9 cellular contexts compared by ENCODE assay signal in genomic region chr2:68385232-68385906, GRCh38. TPM values are rescaled to one million over a fixed set of nuclear protein-coding genes. Genes with fewer than 3 reads are reported as not detected.
A peak's percentile ranks its signal among the peaks of the same experiment; 100 is the strongest.
DNase-seq lines count a peak whose midpoint lies in the region; ATAC-seq and FAIRE-seq lines count a peak whose summit lies in the region.
"Had no signal": no experiment of that assay in that cellular context is flagged by ENCODE, and none has a peak within 500 bp of the region (broad histone marks: within the 10 kb centered on the region; RNA-seq: fewer than 3 reads in every experiment).

No MANE protein-coding gene starts in this region.

- no peaks in the 10 kb centered on the region for H3K27me3 ChIP-seq in CD4-positive, alpha-beta memory T cell (ENCODE audit: insufficient read depth, low read length)

- peak; percentile 53 for ATAC-seq in HG03354 (IDR thresholded peaks at IDR 0.05; ENCODE audit: poor library complexity, severe bottlenecking, unreplicated experiment)
- peak; percentile 69 for ATAC-seq in activated T-helper 17 cell treated with anti-CD3 and anti-CD28 coated beads, Interleukin-2, amount 50 U/mL, for 72 hours (replicated peaks)

- H3K4me1 Mint-ChIP-seq in CD4-positive, alpha-beta memory T cell: peaks cover 27 to 64% (median 53%) of the 10 kb centered on the region in 4 donors
- peaks cover 31% of the 10 kb centered on the region for H3K4me1 Mint-ChIP-seq in activated T-helper 17 cell treated with anti-CD3 and anti-CD28 coated beads, Interleukin-2, amount 50 U/mL, for 72 hours

- H3K27ac ChIP-seq in CD4-positive, alpha-beta memory T cell (ENCODE audit: low read depth, low read length): no peak overlapping the region

- no peaks in the 10 kb centered on the region for H3K27me3 Mint-ChIP-seq in CD4-positive, alpha-beta memory T cell
- no peaks in the 10 kb centered on the region for H3K27me3 Mint-ChIP-seq in activated T-helper 17 cell treated with anti-CD3 and anti-CD28 coated beads, Interleukin-2, amount 50 U/mL, for 72 hours

- peak overlapping the region in 2 of 8 donors; percentile 68 to 76 for H3K4me3 Mint-ChIP-seq in CD4-positive, alpha-beta memory T cell
- H3K4me3 Mint-ChIP-seq in activated T-helper 17 cell treated with anti-CD3 and anti-CD28 coated beads, Interleukin-2, amount 50 U/mL, for 72 hours: no peak overlapping the region

- H3K4me1 ChIP-seq in CD4-positive, alpha-beta memory T cell (ENCODE audit: insufficient read depth, low read length): peaks cover 63% of the 10 kb centered on the region

- DNase-seq in CD4-positive, alpha-beta memory T cell: peak in 1 of 5 donors; percentile 49
- DNase-seq in GM19239 (ENCODE audit: insufficient read length, low spot score) (no peak), dedifferentiated amniotic fluid mesenchymal stem cell (ENCODE audit: extremely low spot score) (no peak), SK-N-DZ (ENCODE audit: low spot score) (no peak), T1000 (lab: John Stamatoyannopoulos, UW) (no peak)
- DNase-seq in activated effector memory CD4-positive, alpha-beta T cell treated with Interleukin-2 at 50 U/mL for 16 hours: no peak

- POLR2A ChIA-PET in CD4-positive, alpha-beta memory T cell (lab: Charles Lee; ENCODE audit: partially characterized antibody): interaction anchor here (1.0 kb wide), 1 partner anchor 18 kb away, joined by 3 read pairs; no protein-coding TSS in a partner anchor

- intact Hi-C loops in CD4-positive, alpha-beta memory T cell (cut with micrococcal nuclease): no loop called here

- FAIRE-seq in GM19239 (lab: Jason Lieb, UNC): peak; percentile 99
- FAIRE-seq: keratinocyte had no signal

- peak overlapping the region in 4 of 7 donors; percentile 7 to 85 (median 36) for H3K27ac Mint-ChIP-seq in CD4-positive, alpha-beta memory T cell
- H3K27ac Mint-ChIP-seq in activated T-helper 17 cell treated with anti-CD3 and anti-CD28 coated beads, Interleukin-2, amount 50 U/mL, for 72 hours: no peak overlapping the region

- no peak overlapping the region for H3K4me3 ChIP-seq in CD4-positive, alpha-beta memory T cell (ENCODE audit: low read length in 2 of 2)

- H3K9me3 Mint-ChIP-seq in CD4-positive, alpha-beta memory T cell: no peaks in the 10 kb centered on the region
- H3K9me3 Mint-ChIP-seq in activated T-helper 17 cell treated with anti-CD3 and anti-CD28 coated beads, Interleukin-2, amount 50 U/mL, for 72 hours: no peaks in the 10 kb centered on the region

- CTCF ChIA-PET in CD4-positive, alpha-beta memory T cell (lab: Charles Lee; ENCODE audit: partially characterized antibody): no interaction called here

- no peaks in the 10 kb centered on the region for H3K9me3 ChIP-seq in CD4-positive, alpha-beta memory T cell (ENCODE audit: control insufficient read depth in 1 of 2, low read length in 2 of 2)

- no peaks in the 10 kb centered on the region for H3K36me3 ChIP-seq in CD4-positive, alpha-beta memory T cell (ENCODE audit: insufficient read depth, low read length)

- peaks cover 0 to 16% of the 10 kb centered on the region in 2 donors for H3K36me3 Mint-ChIP-seq in CD4-positive, alpha-beta memory T cell
- no peaks in the 10 kb centered on the region for H3K36me3 Mint-ChIP-seq in activated T-helper 17 cell treated with anti-CD3 and anti-CD28 coated beads, Interleukin-2, amount 50 U/mL, for 72 hours (ENCODE audit: low read depth)

RNA-seq across cellular contexts. Expression of gene PLEK, which starts 20.3 kb away (rescaled TPM):
- 10 to 100 TPM in 1 of 2 experiments, 1 to 10 TPM in 1; 9.1 to 10.7 TPM for total RNA-seq in CD4-positive, alpha-beta memory T cell
- polyA plus RNA-seq in CD4-positive, alpha-beta memory T cell: 1 to 10 TPM; 5.7 to 7.3 TPM
- 1 to 10 TPM; 1.0 to 2.7 TPM for total RNA-seq in activated T-helper 17 cell treated with anti-CD3 and anti-CD28 coated beads, Interleukin-2, amount 50 U/mL, for 72 hours
- polyA plus RNA-seq in SK-N-DZ (2014; cell fraction: cytosol; rRNA removed): 0.09 TPM in 1 of 2 replicates, not detected in the other
- 0.13 TPM in 1 of 2 replicates, not detected in the other for polyA plus RNA-seq in SK-N-DZ (2014; cell fraction: nucleus; rRNA removed)
